20 cellular contexts compared by ENCODE assay signal in the genomic region with DNA sequence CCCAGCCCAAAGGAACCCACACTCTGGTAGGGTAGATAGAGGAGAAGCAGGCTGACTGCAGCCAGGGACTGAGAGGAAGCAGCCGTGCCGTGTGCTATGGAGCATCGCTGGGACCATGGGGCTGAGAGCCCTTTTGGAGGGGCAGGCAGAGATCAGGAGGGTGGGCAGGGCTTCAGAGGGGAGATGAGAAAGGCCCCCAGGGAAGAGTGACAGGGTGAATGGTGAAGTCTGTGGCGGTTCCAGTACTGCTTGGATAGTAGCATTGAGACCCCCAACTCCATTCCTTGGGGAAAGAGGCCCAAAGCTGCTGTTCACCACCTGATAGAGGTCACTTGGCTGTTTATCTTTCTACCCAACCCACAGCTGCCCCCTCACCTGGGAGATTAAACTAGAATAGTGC.
DNase-seq lines count a peak whose midpoint lies in the region; ATAC-seq and TF ChIP-seq lines count a peak whose summit lies in the region.
"Had no signal": no experiment of that assay in that cellular context is flagged by ENCODE, and none has a peak within 500 bp of the region (broad histone marks: within the 10 kb centered on the region; RNA-seq: fewer than 3 reads in every experiment).

No MANE protein-coding gene starts in this region.

- no peaks in the 10 kb centered on the region for H3K36me3 Mint-ChIP-seq in osteocyte (ENCODE audit: unreplicated experiment)
- H3K36me3 Mint-ChIP-seq in chondrocyte (ENCODE audit: low read depth): no peaks in the 10 kb centered on the region
- H3K36me3 Mint-ChIP-seq: CD4-positive, CD25-positive, alpha-beta regulatory T cell; CD8-positive, alpha-beta memory T cell had no signal

- H3K4me3 Mint-ChIP-seq in osteocyte (ENCODE audit: unreplicated experiment) (no peak overlapping the region), chondrocyte (ENCODE audit: unreplicated experiment) (no peak overlapping the region)
- H3K4me3 Mint-ChIP-seq: CD4-positive, CD25-positive, alpha-beta regulatory T cell; CD8-positive, alpha-beta memory T cell had no signal

- H3K27ac Mint-ChIP-seq in osteocyte (ENCODE audit: unreplicated experiment) (no peak overlapping the region), chondrocyte (ENCODE audit: unreplicated experiment) (no peak overlapping the region)
- H3K27ac Mint-ChIP-seq: CD4-positive, CD25-positive, alpha-beta regulatory T cell; CD8-positive, alpha-beta memory T cell had no signal

- no peak for ATAC-seq in GM21528 (IDR thresholded peaks at IDR 0.05; ENCODE audit: low FRiP score, unreplicated experiment)
- ATAC-seq: GM12878 had no signal

- DNase-seq in coronary artery (ENCODE audit: low spot score): peak; percentile 35
- DNase-seq in islet precursor cell: peak; percentile 18
- DNase-seq in osteocyte (ENCODE audit: extremely low spot score, unreplicated experiment): peak; percentile 74
- no peak for DNase-seq in activated CD4-positive, alpha-beta T cell treated with anti-CD3 and anti-CD28 coated beads for 48 hours
- DNase-seq in chondrocyte (ENCODE audit: low spot score): no peak
- DNase-seq: ACHN; BE2C; C1 segment of cervical spinal cord; CD4-positive, CD25-positive, alpha-beta regulatory T cell; CD8-positive, alpha-beta memory T cell; COR-L47; DMS 273 treated with DMSO at 0.1 percent for 48 hours; DMS53; DND-41; EL; GM23248; IMR-90 had no signal

- TF ChIP-seq CTCF in coronary artery (IDR thresholded peaks at IDR 0.05) (no peak), osteocyte (IDR thresholded peaks at IDR 0.05) (no peak), chondrocyte (IDR thresholded peaks at IDR 0.05) (no peak)

- H3K27ac ChIP-seq in coronary artery: no peak overlapping the region
- H3K27ac ChIP-seq: GM23248 had no signal

- H3K4me1 Mint-ChIP-seq in osteocyte (ENCODE audit: unreplicated experiment) (no peaks in the 10 kb centered on the region), chondrocyte (ENCODE audit: low read depth) (no peaks in the 10 kb centered on the region)
- H3K4me1 Mint-ChIP-seq: CD4-positive, CD25-positive, alpha-beta regulatory T cell; CD8-positive, alpha-beta memory T cell had no signal

- no peaks in the 10 kb centered on the region for H3K9me3 Mint-ChIP-seq in osteocyte (ENCODE audit: unreplicated experiment)
- H3K9me3 Mint-ChIP-seq in chondrocyte (ENCODE audit: low read depth): no peaks in the 10 kb centered on the region
- H3K9me3 Mint-ChIP-seq: CD8-positive, alpha-beta memory T cell had no signal

- H3K4me3 ChIP-seq in coronary artery: no peak overlapping the region
- H3K4me3 ChIP-seq: GM12878, GM23248, HAP-1 had no signal

- peaks cover 14% of the 10 kb centered on the region for H3K27me3 Mint-ChIP-seq in osteocyte (ENCODE audit: unreplicated experiment)
- peaks cover 30% of the 10 kb centered on the region for H3K27me3 Mint-ChIP-seq in chondrocyte (ENCODE audit: low read depth)
- H3K27me3 Mint-ChIP-seq: CD4-positive, CD25-positive, alpha-beta regulatory T cell had no signal

Comparison
In these comparisons a context has a peak if more than half of its experiments do, and no peak if none do; other contexts are left out.
1. DNase-seq: peak in coronary artery (single experiment), islet precursor cell (single experiment) and osteocyte (single experiment); none in activated CD4-positive, alpha-beta T cell treated with anti-CD3 and anti-CD28 coated beads for 48 hours (single experiment) and chondrocyte (single experiment).